Comparison of ENCODE assay signal across 1 cellular context in the genomic region with DNA sequence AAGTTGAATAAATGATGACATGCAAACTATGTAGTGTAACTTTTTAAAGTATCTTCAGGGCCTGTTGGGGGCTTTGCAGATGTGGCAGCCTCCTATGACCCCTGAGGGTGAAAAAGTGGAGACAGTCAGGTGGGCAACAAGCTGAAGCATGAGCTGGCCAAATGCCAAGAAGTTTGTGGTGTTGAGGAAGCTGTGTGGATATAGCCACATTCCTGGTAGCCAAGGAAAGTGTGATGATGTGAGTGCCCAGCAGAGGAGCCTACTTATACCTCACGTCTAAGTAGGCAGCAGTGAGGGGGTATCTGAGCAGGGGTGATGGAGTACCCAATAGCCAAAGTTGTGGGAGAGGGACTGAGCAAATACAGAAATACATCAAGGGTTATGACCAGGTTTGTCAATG.
TF ChIP-seq lines count a peak whose summit lies in the region.

No MANE protein-coding gene starts in this region.

TF ChIP-seq in H1, 55 proteins besides CTCF, POLR2A, EP300 and RAD21:
- TF ChIP-seq TEAD4 (IDR thresholded peaks at IDR 0.05; ENCODE audit: low read depth, low read length) (no peak), TBP (IDR thresholded peaks at IDR 0.05; ENCODE audit: low read depth, low read length) (no peak), SIX5 (IDR thresholded peaks at IDR 0.05; ENCODE audit: low read depth, low read length) (no peak), HDAC2 (IDR thresholded peaks at IDR 0.05; ENCODE audit: borderline replicate concordance in 1 of 2, low read depth in 2 of 2, low read length in 2 of 2) (no peak), MAFK (IDR thresholded peaks at IDR 0.05; ENCODE audit: low read depth, low read length) (no peak)
